In the genomic region with DNA sequence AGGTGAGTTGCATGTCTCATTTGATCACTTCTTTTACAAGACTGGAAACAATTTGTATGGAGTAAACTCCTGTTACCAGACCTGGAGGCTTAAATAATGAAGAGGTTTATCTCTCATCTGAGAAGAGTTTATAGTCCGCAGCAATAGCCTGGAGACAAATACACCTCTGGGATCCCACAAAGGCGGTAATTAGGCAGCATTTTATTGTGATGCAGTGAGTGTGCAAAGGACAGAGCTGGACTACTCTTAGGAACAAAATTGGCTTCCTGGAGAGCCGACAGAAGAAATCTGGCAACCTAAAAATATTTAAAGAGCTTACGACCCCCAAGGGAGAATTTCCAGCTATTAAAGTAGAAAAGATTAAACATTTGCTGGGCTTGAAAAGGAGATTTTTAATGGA, we compare ENCODE assay signal across 10 cellular contexts.
"Had no signal": no experiment of that assay in that cellular context is flagged by ENCODE, and none has a peak within 500 bp of the region (broad histone marks: within the 10 kb centered on the region; RNA-seq: fewer than 3 reads in every experiment).

No MANE protein-coding gene starts in this region.

- H3K27me3 ChIP-seq: thyroid gland had no signal

- H3K4me1 ChIP-seq: thyroid gland had no signal

- H3K27ac ChIP-seq: left ventricle myocardium inferior, thyroid gland had no signal

- H3K36me3 ChIP-seq: left ventricle myocardium inferior, thyroid gland had no signal

- DNase-seq: activated CD4-positive, alpha-beta T cell treated with anti-CD3 and anti-CD28 coated beads, Interleukin-2, amount 50 U/mL, for 1 hour; activated naive CD4-positive, alpha-beta T cell treated with anti-CD3 and anti-CD28 coated beads, Interleukin-2, amount 50 U/mL, for 16 hours; cortex of kidney; effector memory CD4-positive, alpha-beta T cell; left ventricle myocardium inferior; stimulated activated CD4-positive, alpha-beta T cell treated with anti-CD3 and anti-CD28 coated beads, Interleukin-15, amount 100 ng/mL, for 24 hours; stimulated activated CD4-positive, alpha-beta T cell treated with anti-CD3 and anti-CD28 coated beads, Interleukin-4, amount 100 ng/mL, for 4 hours; stimulated activated naive CD8-positive, alpha-beta T cell treated with anti-CD3 and anti-CD28 coated beads, Interleukin-15, amount 100 ng/mL, for 72 hours; T-helper 17 cell; thyroid gland had no signal

- H3K9me3 ChIP-seq: left ventricle myocardium inferior, thyroid gland had no signal

- H3K4me3 ChIP-seq: left ventricle myocardium inferior, thyroid gland had no signal
